ENCODE assay signal across 1 cellular context in the genomic region with DNA sequence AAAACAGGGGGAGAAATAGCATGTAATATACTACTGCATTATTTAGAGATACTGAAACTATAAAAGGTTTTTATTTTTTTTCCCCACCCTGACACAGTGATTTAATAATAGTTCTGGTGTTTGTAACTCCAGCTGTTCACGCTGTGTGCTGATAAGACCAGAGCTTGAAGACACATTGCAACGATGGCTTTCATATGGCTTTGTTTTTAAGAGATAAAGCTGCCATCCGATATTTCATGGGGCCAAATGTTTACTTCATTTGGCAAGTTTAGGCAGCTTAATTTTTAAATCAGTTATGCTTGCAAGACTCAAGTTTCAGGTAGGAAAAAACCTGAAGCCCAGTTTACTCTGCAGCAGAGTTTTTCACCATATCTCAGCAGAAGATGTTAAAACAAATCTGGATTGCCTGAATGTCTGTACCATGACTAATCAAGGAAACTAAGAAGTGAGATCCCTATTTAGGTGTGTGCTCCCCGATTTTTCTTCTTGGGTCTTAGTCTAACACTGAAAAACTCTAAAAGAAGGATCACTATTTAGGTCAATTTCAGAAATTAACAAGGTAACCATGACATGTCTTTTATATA.
TF ChIP-seq lines count a peak whose summit lies in the region.

No MANE protein-coding gene starts in this region.

TF ChIP-seq in K562, 482 proteins besides CTCF, POLR2A, EP300 and RAD21 (continued from another document):
- no peak for TF ChIP-seq ZNF407 (IDR thresholded peaks at IDR 0.05; ENCODE audit: low read depth)
- TF ChIP-seq NCOR1 (IDR thresholded peaks at IDR 0.05): peak; percentile 61
- peak; percentile 88 for TF ChIP-seq CBFA2T3 (IDR thresholded peaks at IDR 0.05)
- TF ChIP-seq HDAC2 (IDR thresholded peaks at IDR 0.05): 0 out of 2 replicates have a peak, but pooled peaks have one; percentile 31
- TF ChIP-seq PPARD (CRISPR knock-in tag; IDR thresholded peaks at IDR 0.05): no peak
- peak; percentile 67 to 69 for TF ChIP-seq KDM1A (IDR thresholded peaks at IDR 0.05)
- no peak for TF ChIP-seq NFATC3 (IDR thresholded peaks at IDR 0.05)
- TF ChIP-seq ZNF175 (CRISPR knock-in tag; IDR thresholded peaks at IDR 0.05; ENCODE audit: low read depth): 0 out of 2 replicates have a peak, but pooled peaks have one; percentile 35
- TF ChIP-seq, protein P1, sequence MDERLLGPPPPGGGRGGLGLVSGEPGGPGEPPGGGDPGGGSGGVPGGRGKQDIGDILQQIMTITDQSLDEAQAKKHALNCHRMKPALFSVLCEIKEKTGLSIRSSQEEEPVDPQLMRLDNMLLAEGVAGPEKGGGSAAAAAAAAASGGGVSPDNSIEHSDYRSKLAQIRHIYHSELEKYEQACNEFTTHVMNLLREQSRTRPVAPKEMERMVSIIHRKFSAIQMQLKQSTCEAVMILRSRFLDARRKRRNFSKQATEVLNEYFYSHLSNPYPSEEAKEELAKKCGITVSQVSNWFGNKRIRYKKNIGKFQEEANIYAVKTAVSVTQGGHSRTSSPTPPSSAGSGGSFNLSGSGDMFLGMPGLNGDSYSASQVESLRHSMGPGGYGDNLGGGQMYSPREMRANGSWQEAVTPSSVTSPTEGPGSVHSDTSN (CRISPR knock-in tag; IDR thresholded peaks at IDR 0.05; ENCODE audit: low read depth): no peak
- TF ChIP-seq, protein P1 (tag; conservative IDR thresholded peaks at IDR 0.05; ENCODE audit: low read depth): peak; percentile 47; the same call in 1 of the 2 replicates
- TF ChIP-seq TCF3 (CRISPR knock-in tag; IDR thresholded peaks at IDR 0.05): peak; percentile 43
- TF ChIP-seq SOX6 (IDR thresholded peaks at IDR 0.05): peak; percentile 66
- TF ChIP-seq DPF2 (IDR thresholded peaks at IDR 0.05): peak; percentile 29; the same call in 1 of the 2 replicates
